ENCODE assay signal across 23 cellular contexts in genomic region chr2:127256866-127257265, GRCh38. TPM values are rescaled to one million over a fixed set of nuclear protein-coding genes. Genes with fewer than 3 reads are reported as not detected.
"Had no signal": no experiment of that assay in that cellular context is flagged by ENCODE, and none has a peak within 500 bp of the region (broad histone marks: within the 10 kb centered on the region; RNA-seq: fewer than 3 reads in every experiment).

No MANE protein-coding gene starts in this region.

- H3K4me1 Mint-ChIP-seq: mesothelial cell of epicardium had no signal

- H3K9me3 Mint-ChIP-seq: activated naive CD4-positive, alpha-beta T cell treated with anti-CD3 and anti-CD28 coated beads for 36 hours; activated T-cell treated with anti-CD3 and anti-CD28 coated beads, Interleukin-2, amount 50 U/mL, for 24 hours; mesothelial cell of epicardium had no signal

- H3K4me1 ChIP-seq: breast epithelium, right atrium auricular region, upper lobe of right lung had no signal

- FAIRE-seq: astrocyte, frontal cortex, kidney had no signal

- H3K27me3 Mint-ChIP-seq: activated T-cell treated with anti-CD3 and anti-CD28 coated beads, Interleukin-2, amount 50 U/mL, for 24 hours had no signal

- H3K9me3 ChIP-seq: adrenal gland, breast epithelium, right atrium auricular region, thoracic aorta, upper lobe of right lung had no signal

- H3K27me3 ChIP-seq: adrenal gland, breast epithelium, right atrium auricular region, upper lobe of right lung had no signal

- DNase-seq: activated CD4-positive, alpha-beta T cell treated with anti-CD3 and anti-CD28 coated beads, Interleukin-2, amount 50 U/mL, for 4 hours; activated CD4-positive, CD25-positive, alpha-beta regulatory T cell treated with anti-CD3 and anti-CD28 coated beads, Interleukin-2, amount 50 U/mL, for 72 hours; activated naive CD4-positive, alpha-beta T cell treated with anti-CD3 and anti-CD28 coated beads for 36 hours; activated T-cell treated with anti-CD3 and anti-CD28 coated beads, Interleukin-2, amount 50 U/mL, for 24 hours; adrenal gland; erythroblast; head of caudate nucleus; kidney; SW 1271; T-helper 2 cell; upper lobe of right lung had no signal

- H3K27ac ChIP-seq: adrenal gland, breast epithelium, coronary artery, right atrium auricular region, skin epidermis, thoracic aorta, upper lobe of right lung, VCaP had no signal

- ATAC-seq: left lobe of liver, upper lobe of right lung had no signal

- H3K27ac Mint-ChIP-seq: activated naive CD4-positive, alpha-beta T cell treated with anti-CD3 and anti-CD28 coated beads for 36 hours; mesothelial cell of epicardium; nephron had no signal

- H3K4me3 Mint-ChIP-seq: activated naive CD4-positive, alpha-beta T cell treated with anti-CD3 and anti-CD28 coated beads for 36 hours; activated T-cell treated with anti-CD3 and anti-CD28 coated beads, Interleukin-2, amount 50 U/mL, for 24 hours; mesothelial cell of epicardium; nephron had no signal

- H3K4me3 ChIP-seq: adrenal gland, breast epithelium, coronary artery, lung, right atrium auricular region, skin epidermis, thoracic aorta, upper lobe of right lung had no signal

RNA-seq across cellular contexts. Expression of gene CYP27C1, which starts 36.8 kb away (rescaled TPM):
- total RNA-seq: activated naive CD4-positive, alpha-beta T cell treated with anti-CD3 and anti-CD28 coated beads for 36 hours; upper lobe of right lung had no signal
